ENCODE assay signal across 10 cellular contexts in the genomic region with DNA sequence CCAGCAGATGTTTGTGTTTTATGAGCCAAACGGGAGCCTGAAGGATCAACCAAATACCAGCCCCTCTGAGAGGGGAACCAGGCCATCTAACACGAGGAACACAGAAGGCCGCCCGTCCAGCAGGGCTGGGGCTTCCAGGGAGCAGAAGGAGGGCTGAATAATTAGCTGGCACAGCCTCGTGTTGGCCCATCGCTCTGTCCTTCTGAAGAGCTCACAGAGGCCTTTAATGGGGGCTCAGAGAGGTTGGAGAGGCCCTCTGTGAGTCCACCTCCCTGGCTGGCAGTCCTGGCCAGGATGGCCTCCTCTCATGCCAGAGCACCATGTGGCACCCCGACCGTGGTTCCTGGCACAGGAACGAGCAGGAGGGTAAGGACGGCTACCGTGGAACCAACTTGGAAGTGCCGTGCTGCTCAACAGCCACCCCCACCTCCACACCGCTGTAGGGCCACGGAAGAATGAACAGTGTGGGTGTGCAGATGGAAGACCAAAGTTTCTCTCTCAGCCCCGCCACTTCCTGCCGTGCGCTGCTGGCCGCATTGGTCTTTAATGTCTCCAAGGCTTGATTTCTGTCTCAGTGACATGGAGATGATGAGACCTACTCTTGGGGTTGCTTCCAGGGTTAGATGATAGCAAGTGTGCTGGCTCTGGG.
DNase-seq lines count a peak whose midpoint lies in the region; ATAC-seq, FAIRE-seq and TF ChIP-seq lines count a peak whose summit lies in the region.
"Had no signal": no experiment of that assay in that cellular context is flagged by ENCODE, and none has a peak within 500 bp of the region (broad histone marks: within the 10 kb centered on the region; RNA-seq: fewer than 3 reads in every experiment).

No MANE protein-coding gene starts in this region.

- no peaks in the 10 kb centered on the region for H3K36me3 ChIP-seq in mucosa of descending colon (ENCODE audit: low read depth)

- no peaks in the 10 kb centered on the region for H3K9me3 ChIP-seq in mucosa of descending colon

- intact Hi-C loops in mucosa of descending colon (cut with DNase I, micrococcal nuclease): no loop called here

- no peak for TF ChIP-seq CTCF in mucosa of descending colon (IDR thresholded peaks at IDR 0.05)

- DNase-seq in GM18507 (ENCODE audit: extremely low spot score, insufficient read length, low read depth): peak; percentile 53
- DNase-seq in mucosa of descending colon: no peak
- DNase-seq in D341Med (ENCODE audit: low spot score): no peak
- DNase-seq in KG1 (lab: John Stamatoyannopoulos, UW): no peak
- DNase-seq in amniotic stem cell (lab: John Stamatoyannopoulos, UW): no peak
- no peak for DNase-seq in H4 (ENCODE audit: low spot score)

- H3K4me1 ChIP-seq in mucosa of descending colon (ENCODE audit: low read depth): no peaks in the 10 kb centered on the region

- FAIRE-seq in GM18507 (lab: Jason Lieb, UNC): peak; percentile 99
- FAIRE-seq: bronchial epithelial cell, keratinocyte had no signal

- ATAC-seq in GM21576 (IDR thresholded peaks at IDR 0.05; ENCODE audit: unreplicated experiment) (peak; percentile 90), HG03571 (IDR thresholded peaks at IDR 0.05; ENCODE audit: unreplicated experiment) (peak; percentile 95), mucosa of descending colon (peak; percentile 50)

- H3K4me3 ChIP-seq in mucosa of descending colon: no peak overlapping the region
